In the genomic region with DNA sequence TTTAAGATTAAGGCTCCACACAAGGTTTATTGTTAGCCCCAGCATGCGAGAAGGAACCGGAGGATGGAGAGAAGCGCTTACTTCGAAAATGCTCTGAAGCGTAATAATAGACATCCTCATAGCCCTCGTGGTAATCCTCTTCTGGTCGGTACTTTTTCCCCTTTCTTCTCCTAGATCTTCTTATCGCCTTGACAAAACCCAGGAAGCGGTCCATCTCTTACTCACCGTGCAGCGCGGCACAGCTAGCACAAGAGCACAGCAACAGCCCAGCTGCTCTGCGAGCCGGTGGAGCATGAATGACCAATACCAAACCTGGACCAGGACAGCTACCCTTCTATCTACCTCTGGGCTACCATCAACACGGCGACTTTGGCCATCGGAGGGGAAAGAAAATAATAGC, we compare ENCODE assay signal across 12 cellular contexts.
DNase-seq lines count a peak whose midpoint lies in the region; FAIRE-seq and TF ChIP-seq lines count a peak whose summit lies in the region.
"Had no signal": no experiment of that assay in that cellular context is flagged by ENCODE, and none has a peak within 500 bp of the region (broad histone marks: within the 10 kb centered on the region; RNA-seq: fewer than 3 reads in every experiment).

No MANE protein-coding gene starts in this region.

- no peaks in the 10 kb centered on the region for H3K36me3 ChIP-seq in mammary epithelial cell (ENCODE audit: insufficient read depth, low read length)
- H3K36me3 ChIP-seq: tibial artery had no signal

- FAIRE-seq in urothelium cell line (lab: Jason Lieb, UNC): no peak

- H3K27ac ChIP-seq in mammary epithelial cell (ENCODE audit: insufficient read depth, low read depth, low read length): no peak overlapping the region
- H3K27ac ChIP-seq: RWPE1, tibial artery had no signal

- CTCF ChIA-PET in mammary epithelial cell (lab: Charles Lee; ENCODE audit: low non-redundant PET): no interaction called here

- H3K9ac ChIP-seq in mammary epithelial cell (ENCODE audit: insufficient read depth, low read length): no peak overlapping the region

- no peak overlapping the region for H3K4me2 ChIP-seq in mammary epithelial cell (ENCODE audit: insufficient read depth, low read depth, low read length)

- no peak overlapping the region for H3K4me3 ChIP-seq in mammary epithelial cell (replicated peaks in 1 of 3; ENCODE audit: insufficient read depth in 1 of 3, low read depth in 2 of 3, low read length in 3 of 3)
- H3K4me3 ChIP-seq: tibial artery had no signal

- dilution Hi-C loops in mammary epithelial cell (cut with HindIII; ENCODE audit: low sequenced_read_pairs): no loop called here

- in situ Hi-C loops in mammary epithelial cell (cut with MboI; ENCODE audit: low sequenced_read_pairs in 2 of 2): no loop called here

- H3K79me2 ChIP-seq in mammary epithelial cell (ENCODE audit: insufficient read depth, low read length): no peaks in the 10 kb centered on the region

- H4K20me1 ChIP-seq in mammary epithelial cell (ENCODE audit: insufficient read depth, low read length): no peaks in the 10 kb centered on the region

- WGBS in mammary epithelial cell (ENCODE audit: low coverage, missing lambda C conversion rate): 87% methylated on average over 16 of the region's 17 CpGs

- H3K27me3 ChIP-seq in mammary epithelial cell (ENCODE audit: insufficient read depth, low read length): no peaks in the 10 kb centered on the region
- H3K27me3 ChIP-seq: tibial artery had no signal

- no peak overlapping the region for H2AFZ ChIP-seq in mammary epithelial cell (ENCODE audit: low read depth, low read length)

- H3K9me3 ChIP-seq in mammary epithelial cell (replicated peaks; ENCODE audit: insufficient read depth, low read length): no peaks in the 10 kb centered on the region
- H3K9me3 ChIP-seq: tibial artery had no signal

- DNase-seq in NCI-H1436 (lab: John Stamatoyannopoulos, UW): peak; percentile 19
- DNase-seq in NCI-H1436 treated with DMSO at 0.1 percent for 48 hours (lab: John Stamatoyannopoulos, UW): no peak
- peak; percentile 80 for DNase-seq in NCI-H69 (lab: John Stamatoyannopoulos, UW)
- peak; percentile 1 for DNase-seq in glomerular visceral epithelial cell (ENCODE audit: extremely low spot score)
- peak; percentile 19 for DNase-seq in renal cortical epithelial cell (ENCODE audit: low read depth)
- no peak for DNase-seq in urothelium cell line (ENCODE audit: low spot score)
- DNase-seq in NOMO-1 treated with dmso at 0.1 percent for 144 hours (lab: John Stamatoyannopoulos, UW; ENCODE audit: unreplicated experiment): no peak
- DNase-seq in mammary epithelial cell: no peak
- DNase-seq: activated CD4-positive, alpha-beta memory T cell treated with anti-CD3 and anti-CD28 coated beads, Interleukin-2, amount 10 ng/mL, durations not matched to agents 7 days and 5 days; MV-4-11; tibial artery had no signal

- no peaks in the 10 kb centered on the region for H3K4me1 ChIP-seq in mammary epithelial cell (ENCODE audit: insufficient read depth, low read length)
- H3K4me1 ChIP-seq: tibial artery had no signal

- TF ChIP-seq CTCF in mammary epithelial cell (conservative IDR thresholded peaks at IDR 0.05 in 1 of 2, IDR thresholded peaks at IDR 0.05 in 1 of 2; ENCODE audit: extremely low read depth in 1 of 2, insufficient read depth in 1 of 2, low read depth in 1 of 2, low read length in 2 of 2): no peak

- no TSS peak for BruUV-seq in mammary epithelial cell (replicated peaks; lab: Mats Ljungman, UMichigan)

- intact Hi-C loops in mammary epithelial cell (cut with micrococcal nuclease): no loop called here

Comparison
In these comparisons a context has a peak if more than half of its experiments do, and no peak if none do; other contexts are left out.
1. DNase-seq: peak in NCI-H1436 (single experiment), NCI-H69 (single experiment), glomerular visceral epithelial cell (single experiment) and renal cortical epithelial cell (single experiment); none in NCI-H1436 treated with DMSO at 0.1 percent for 48 hours (single experiment), urothelium cell line (single experiment), NOMO-1 treated with dmso at 0.1 percent for 144 hours (single experiment) and mammary epithelial cell (single experiment).